29 cellular contexts compared by ENCODE assay signal in genomic region chr2:57097855-57098254, GRCh38.
"Had no signal": no experiment of that assay in that cellular context is flagged by ENCODE, and none has a peak within 500 bp of the region (broad histone marks: within the 10 kb centered on the region; RNA-seq: fewer than 3 reads in every experiment).

No MANE protein-coding gene starts in this region.

- H3K4me1 ChIP-seq: stomach, suprapubic skin, testis, thyroid gland, tibial artery, tibial nerve, transverse colon, upper lobe of left lung, upper lobe of right lung, uterus, vagina had no signal

- DNase-seq: stimulated activated CD4-positive, alpha-beta T cell treated with anti-CD3 and anti-CD28 coated beads, Interleukin-2, amount 100 ng/mL, for 48 hours; stimulated activated CD4-positive, alpha-beta T cell treated with anti-CD3 and anti-CD28 coated beads, Interleukin-4, amount 100 ng/mL, for 1 hour; stimulated activated CD4-positive, alpha-beta T cell treated with anti-CD3 and anti-CD28 coated beads, Interleukin-4, amount 100 ng/mL, for 24 hours; stimulated activated CD4-positive, alpha-beta T cell treated with anti-CD3 and anti-CD28 coated beads, Interleukin-4, amount 100 ng/mL, for 4 hours; stimulated activated CD8-positive, alpha-beta memory T cell treated with anti-CD3 and anti-CD28 coated beads, Interleukin-4, amount 100 ng/mL, for 48 hours; stimulated activated naive B cell treated with anti-CD40 and anti-IgM and Interleukin-4, amounts not matched to agents 10 μg/mL and 1 μg/mL and 100 μg/mL, for 72 hours; stimulated activated naive CD4-positive, alpha-beta T cell; stimulated activated naive CD4-positive, alpha-beta T cell treated with Interleukin-2 at 50 U/mL for 16 hours; stimulated activated naive CD8-positive, alpha-beta T cell treated with anti-CD3 and anti-CD28 coated beads, Interleukin-15, amount 100 ng/mL, for 72 hours; stimulated activated naive CD8-positive, alpha-beta T cell treated with anti-CD3 and anti-CD28 coated beads, Interleukin-15, Interleukin-2, amounts not matched to agents 100 U/mL and 50 U/mL, for 24 hours; stomach; substantia nigra; testis; thyroid gland; tibial artery; transverse colon; trophoblast cell; upper lobe of left lung; upper lobe of right lung; uterus had no signal

- H3K4me3 Mint-ChIP-seq: stimulated activated effector memory CD8-positive, alpha-beta T cell treated with anti-CD3 and anti-CD28 coated beads, Interleukin-12 subunit alpha, Interleukin-12 subunit beta, amount 100 ng/mL, for 72 hours; stimulated activated memory B cell treated with anti-CD40 and anti-IgM and Interleukin-4, amounts not matched to agents 10 μg/mL and 1 μg/mL and 100 μg/mL, for 72 hours; stimulated activated naive B cell treated with anti-CD40 and anti-IgM and Interleukin-4, amounts not matched to agents 10 μg/mL and 1 μg/mL and 100 μg/mL, for 72 hours; stimulated activated naive CD8-positive, alpha-beta T cell treated with anti-CD3 and anti-CD28 coated beads, Interleukin-15, amount 100 ng/mL, for 72 hours; stimulated activated naive CD8-positive, alpha-beta T cell treated with anti-CD3 and anti-CD28 coated beads, Interleukin-15, Interleukin-2, amounts not matched to agents 100 ng/mL and 50 ng/mL, for 24 hours; type B pancreatic cell had no signal

- H3K27me3 Mint-ChIP-seq: stimulated activated memory B cell treated with anti-CD40 and anti-IgM and Interleukin-4, amounts not matched to agents 10 μg/mL and 1 μg/mL and 100 μg/mL, for 72 hours; stimulated activated naive B cell treated with anti-CD40 and anti-IgM and Interleukin-4, amounts not matched to agents 10 μg/mL and 1 μg/mL and 100 μg/mL, for 72 hours; stimulated activated naive CD8-positive, alpha-beta T cell treated with anti-CD3 and anti-CD28 coated beads, Interleukin-15, amount 100 ng/mL, for 72 hours; stimulated activated naive CD8-positive, alpha-beta T cell treated with anti-CD3 and anti-CD28 coated beads, Interleukin-15, Interleukin-2, amounts not matched to agents 100 ng/mL and 50 ng/mL, for 24 hours; type B pancreatic cell had no signal

- H3K9me3 ChIP-seq: suprapubic skin, testis, thyroid gland, vagina had no signal

- H3K4me1 Mint-ChIP-seq: stimulated activated effector memory CD8-positive, alpha-beta T cell treated with anti-CD3 and anti-CD28 coated beads, Interleukin-12 subunit alpha, Interleukin-12 subunit beta, amount 100 ng/mL, for 72 hours; stimulated activated memory B cell treated with anti-CD40 and anti-IgM and Interleukin-4, amounts not matched to agents 10 μg/mL and 1 μg/mL and 100 μg/mL, for 72 hours; stimulated activated naive B cell treated with anti-CD40 and anti-IgM and Interleukin-4, amounts not matched to agents 10 μg/mL and 1 μg/mL and 100 μg/mL, for 72 hours; stimulated activated naive CD8-positive, alpha-beta T cell treated with anti-CD3 and anti-CD28 coated beads, Interleukin-15, amount 100 ng/mL, for 72 hours had no signal

- H3K27ac Mint-ChIP-seq: stimulated activated effector memory CD8-positive, alpha-beta T cell treated with anti-CD3 and anti-CD28 coated beads, Interleukin-12 subunit alpha, Interleukin-12 subunit beta, amount 100 ng/mL, for 72 hours; stimulated activated memory B cell treated with anti-CD40 and anti-IgM and Interleukin-4, amounts not matched to agents 10 μg/mL and 1 μg/mL and 100 μg/mL, for 72 hours; stimulated activated naive B cell treated with anti-CD40 and anti-IgM and Interleukin-4, amounts not matched to agents 10 μg/mL and 1 μg/mL and 100 μg/mL, for 72 hours; stimulated activated naive CD8-positive, alpha-beta T cell treated with anti-CD3 and anti-CD28 coated beads, Interleukin-15, amount 100 ng/mL, for 72 hours; stimulated activated naive CD8-positive, alpha-beta T cell treated with anti-CD3 and anti-CD28 coated beads, Interleukin-15, Interleukin-2, amounts not matched to agents 100 ng/mL and 50 ng/mL, for 24 hours; type B pancreatic cell had no signal

- H3K36me3 ChIP-seq: stomach, suprapubic skin, thoracic aorta, thyroid gland, tibial artery, tibial nerve, transverse colon, upper lobe of left lung, upper lobe of right lung, uterus, vagina had no signal

- H3K27me3 ChIP-seq: stomach, suprapubic skin, testis, thyroid gland, tibial artery, tibial nerve, transverse colon, upper lobe of left lung, upper lobe of right lung, uterus, vagina had no signal

- H3K4me3 ChIP-seq: stomach, suprapubic skin, testis, thoracic aorta, thyroid gland, tibial artery, tibial nerve, transverse colon, upper lobe of left lung, upper lobe of right lung, uterus, vagina had no signal

- FAIRE-seq: urothelium cell line had no signal

- H3K36me3 Mint-ChIP-seq: stimulated activated effector memory CD8-positive, alpha-beta T cell treated with anti-CD3 and anti-CD28 coated beads, Interleukin-12 subunit alpha, Interleukin-12 subunit beta, amount 100 ng/mL, for 72 hours; stimulated activated memory B cell treated with anti-CD40 and anti-IgM and Interleukin-4, amounts not matched to agents 10 μg/mL and 1 μg/mL and 100 μg/mL, for 72 hours; stimulated activated naive B cell treated with anti-CD40 and anti-IgM and Interleukin-4, amounts not matched to agents 10 μg/mL and 1 μg/mL and 100 μg/mL, for 72 hours; type B pancreatic cell had no signal

- H3K9me3 Mint-ChIP-seq: type B pancreatic cell had no signal

- H3K27ac ChIP-seq: stomach, suprapubic skin, testis, thoracic aorta, thyroid gland, tibial artery, tibial nerve, transverse colon, upper lobe of left lung, upper lobe of right lung, uterus, vagina had no signal

- ATAC-seq: stimulated activated effector memory CD8-positive, alpha-beta T cell treated with anti-CD3 and anti-CD28 coated beads, Interleukin-12 subunit alpha, Interleukin-12 subunit beta, amount 100 ng/mL, for 72 hours; stimulated activated memory B cell treated with anti-CD40 and anti-IgM and Interleukin-4, amounts not matched to agents 10 μg/mL and 1 μg/mL and 100 μg/mL, for 72 hours; stimulated activated naive B cell treated with anti-CD40 and anti-IgM and Interleukin-4, amounts not matched to agents 10 μg/mL and 1 μg/mL and 100 μg/mL, for 72 hours; stimulated activated naive CD8-positive, alpha-beta T cell treated with anti-CD3 and anti-CD28 coated beads, Interleukin-15, amount 100 ng/mL, for 72 hours; stimulated activated naive CD8-positive, alpha-beta T cell treated with anti-CD3 and anti-CD28 coated beads, Interleukin-15, Interleukin-2, amounts not matched to agents 100 U/mL and 50 U/mL, for 24 hours; upper lobe of right lung had no signal
